9 cellular contexts compared by ENCODE assay signal in genomic region chr10:12264204-12264908, GRCh38.
DNase-seq lines count a peak whose midpoint lies in the region; ATAC-seq, FAIRE-seq and TF ChIP-seq lines count a peak whose summit lies in the region.
"Had no signal": no experiment of that assay in that cellular context is flagged by ENCODE, and none has a peak within 500 bp of the region (broad histone marks: within the 10 kb centered on the region; RNA-seq: fewer than 3 reads in every experiment).

No MANE protein-coding gene starts in this region.

- H3K9ac ChIP-seq in iPS-20b (ENCODE audit: low read depth, low read length) = peak overlapping the region; percentile 61

- H3K4me1 ChIP-seq in iPS-20b (ENCODE audit: insufficient read depth, low read length) = peaks cover 3% of the 10 kb centered on the region; the same call in 1 of the 2 replicates
- peaks cover 0 to 3% of the 10 kb centered on the region in 2 donors for H3K4me1 ChIP-seq in small intestine (ENCODE audit: control insufficient read depth in 2 of 2, insufficient read depth in 1 of 2, low read depth in 1 of 2, low read length in 1 of 2)

- peak overlapping the region; percentile 56; the same call in 1 of the 2 replicates for H3K4me3 ChIP-seq in iPS-20b (ENCODE audit: low read length)
- H3K4me3 ChIP-seq in small intestine (ENCODE audit: low read depth in 1 of 2, low read length in 2 of 2) = peak overlapping the region in 1 of 2 donors; percentile 25

- TF ChIP-seq CTCF in brain (conservative IDR thresholded peaks at IDR 0.05) = peak; percentile 93 to 98

- 19 to 20% (median 20%) methylated on average over 30 of the region's 30 CpGs for WGBS in small intestine, 3 donors

- H3K36me3 ChIP-seq in iPS-20b (ENCODE audit: insufficient read depth, low read depth, low read length) = no peaks in the 10 kb centered on the region
- H3K36me3 ChIP-seq in small intestine (ENCODE audit: control insufficient read depth in 2 of 2, insufficient read depth in 2 of 2, low read length in 2 of 2) = no peaks in the 10 kb centered on the region

- peak; percentile 85 for DNase-seq in DMS 273 (lab: John Stamatoyannopoulos, UW; ENCODE audit: unreplicated experiment)
- no peak for DNase-seq in DMS 273 treated with DMSO at 0.1 percent for 48 hours (lab: John Stamatoyannopoulos, UW)
- DNase-seq in NCI-H187 (lab: John Stamatoyannopoulos, UW) = peak; percentile 71 to 91
- DNase-seq in UCSD-AML1 (lab: John Stamatoyannopoulos, UW; ENCODE audit: unreplicated experiment) = peak; percentile 85
- peak; percentile 65 for DNase-seq in small intestine

- H3K27me3 ChIP-seq in iPS-20b (ENCODE audit: insufficient read depth, low read length) = no peaks in the 10 kb centered on the region
- peaks cover 0 to 2% of the 10 kb centered on the region in 2 donors for H3K27me3 ChIP-seq in small intestine (ENCODE audit: control insufficient read depth in 2 of 2, insufficient read depth in 2 of 2, low read length in 2 of 2)

- H3K27ac ChIP-seq in iPS-20b (ENCODE audit: low read length) (no peak overlapping the region), small intestine (ENCODE audit: low read depth in 1 of 2, low read length in 1 of 2) (peak overlapping the region in 1 of 2 donors; percentile 75)

- peaks cover 4% of the 10 kb centered on the region for H3K27me3 Mint-ChIP-seq in brain

- H3K9me3 ChIP-seq in iPS-20b (ENCODE audit: insufficient read depth, low read depth, low read length) (no peaks in the 10 kb centered on the region), small intestine (ENCODE audit: control insufficient read depth, low read depth) (no peaks in the 10 kb centered on the region)

- H3K27ac Mint-ChIP-seq in brain = peak overlapping the region; percentile 61 to 87 (median 80)

- H3K9me3 Mint-ChIP-seq in brain = peaks cover 0 to 3% (median 0%) of the 10 kb centered on the region in 5 experiments

- peak overlapping the region; percentile 64 to 82 (median 76) for H3K4me3 Mint-ChIP-seq in brain

- peaks cover 5% of the 10 kb centered on the region for H3K4me1 Mint-ChIP-seq in brain

- H3K36me3 Mint-ChIP-seq in brain = peaks cover 6% of the 10 kb centered on the region

- no peak for FAIRE-seq in small intestine (lab: Jason Lieb, UNC)
- FAIRE-seq: A204.1 had no signal

- peak; percentile 88 for ATAC-seq in HG02943 (IDR thresholded peaks at IDR 0.05; ENCODE audit: low read depth, unreplicated experiment)
